ENCODE assay signal across 25 cellular contexts in genomic region chr10:21125471-21126228, GRCh38.
"Had no signal": no experiment of that assay in that cellular context is flagged by ENCODE, and none has a peak within 500 bp of the region (broad histone marks: within the 10 kb centered on the region; RNA-seq: fewer than 3 reads in every experiment).

No MANE protein-coding gene starts in this region.

- H3K27ac ChIP-seq: RWPE1 had no signal

- H3K4me3 Mint-ChIP-seq: activated CD8-positive, alpha-beta memory T cell treated with anti-CD3 and anti-CD28 coated beads, Interleukin-2, amount 10 ng/mL, durations not matched to agents 7 days and 5 days; activated naive CD4-positive, alpha-beta T cell treated with anti-CD3 and anti-CD28 coated beads, Interleukin-2, amount 50 U/mL, for 24 hours; activated T-cell treated with anti-CD3 and anti-CD28 coated beads, Interleukin-2, amount 50 U/mL, for 24 hours; activated T-helper 1 cell treated with anti-CD3 and anti-CD28 coated beads, Interleukin-12 subunit alpha, Interleukin-12 subunit beta, Interleukin-2, Interleukin-4 antibody, amounts not matched to agents 30 ng/mL and 10 ng/mL and 1 ng/mL, durations not matched to agents 14 hours and 24 hours and 36 hours; brain; T-helper 17 cell; WTC11 had no signal

- H3K27ac Mint-ChIP-seq: activated CD8-positive, alpha-beta memory T cell treated with anti-CD3 and anti-CD28 coated beads, Interleukin-2, amount 10 ng/mL, durations not matched to agents 7 days and 5 days; activated naive CD4-positive, alpha-beta T cell treated with anti-CD3 and anti-CD28 coated beads, Interleukin-2, amount 50 U/mL, for 24 hours; activated T-cell treated with anti-CD3 and anti-CD28 coated beads, Interleukin-2, amount 50 U/mL, for 24 hours; activated T-helper 1 cell treated with anti-CD3 and anti-CD28 coated beads, Interleukin-12 subunit alpha, Interleukin-12 subunit beta, Interleukin-2, Interleukin-4 antibody, amounts not matched to agents 30 ng/mL and 10 ng/mL and 1 ng/mL, durations not matched to agents 14 hours and 24 hours and 36 hours; brain; T-helper 17 cell; WTC11 had no signal

- H3K27me3 Mint-ChIP-seq: activated CD8-positive, alpha-beta memory T cell treated with anti-CD3 and anti-CD28 coated beads, Interleukin-2, amount 10 ng/mL, durations not matched to agents 7 days and 5 days; brain had no signal

- H3K9me3 Mint-ChIP-seq: activated T-cell treated with anti-CD3 and anti-CD28 coated beads, Interleukin-2, amount 50 U/mL, for 24 hours; activated T-helper 1 cell treated with anti-CD3 and anti-CD28 coated beads, Interleukin-12 subunit alpha, Interleukin-12 subunit beta, Interleukin-2, Interleukin-4 antibody, amounts not matched to agents 30 ng/mL and 10 ng/mL and 1 ng/mL, durations not matched to agents 14 hours and 24 hours and 36 hours had no signal

- ATAC-seq: activated CD8-positive, alpha-beta memory T cell treated with anti-CD3 and anti-CD28 coated beads, Interleukin-2, amount 10 ng/mL, durations not matched to agents 7 days and 5 days; Panc1; T-helper 17 cell; WTC11 had no signal

- DNase-seq: activated CD4-positive, alpha-beta T cell treated with anti-CD3 and anti-CD28 coated beads for 48 hours; activated CD4-positive, alpha-beta T cell treated with anti-CD3 and anti-CD28 coated beads, Interleukin-2, amount 50 U/mL, for 4 hours; activated CD4-positive, CD25-positive, alpha-beta regulatory T cell treated with anti-CD3 and anti-CD28 coated beads, Interleukin-2, amount 50 U/mL, for 72 hours; activated CD8-positive, alpha-beta memory T cell treated with anti-CD3 and anti-CD28 coated beads, Interleukin-2, amount 10 ng/mL, durations not matched to agents 7 days and 5 days; activated effector memory CD4-positive, alpha-beta T cell treated with Interleukin-2 at 50 U/mL for 16 hours; activated naive CD4-positive, alpha-beta T cell; activated T-cell treated with anti-CD3 and anti-CD28 coated beads, Interleukin-2, amount 50 U/mL, for 24 hours; NCI-H1092; NCI-H1417 treated with DMSO at 0.1 percent for 48 hours; NCI-H1694; NCI-H2029; NCI-H2107; NCI-H345; NCI-H510A; NCI-H526 treated with DMSO at 0.1 percent for 48 hours; OCI-M1; SHP77; T-helper 17 cell; T-helper 9 cell had no signal

- H3K36me3 Mint-ChIP-seq: activated CD8-positive, alpha-beta memory T cell treated with anti-CD3 and anti-CD28 coated beads, Interleukin-2, amount 10 ng/mL, durations not matched to agents 7 days and 5 days; activated naive CD4-positive, alpha-beta T cell treated with anti-CD3 and anti-CD28 coated beads, Interleukin-2, amount 50 U/mL, for 24 hours; WTC11 had no signal

- H3K4me1 Mint-ChIP-seq: activated CD8-positive, alpha-beta memory T cell treated with anti-CD3 and anti-CD28 coated beads, Interleukin-2, amount 10 ng/mL, durations not matched to agents 7 days and 5 days; activated naive CD4-positive, alpha-beta T cell treated with anti-CD3 and anti-CD28 coated beads, Interleukin-2, amount 50 U/mL, for 24 hours; T-helper 17 cell had no signal
